ENCODE assay signal across 1 cellular context in the genomic region with DNA sequence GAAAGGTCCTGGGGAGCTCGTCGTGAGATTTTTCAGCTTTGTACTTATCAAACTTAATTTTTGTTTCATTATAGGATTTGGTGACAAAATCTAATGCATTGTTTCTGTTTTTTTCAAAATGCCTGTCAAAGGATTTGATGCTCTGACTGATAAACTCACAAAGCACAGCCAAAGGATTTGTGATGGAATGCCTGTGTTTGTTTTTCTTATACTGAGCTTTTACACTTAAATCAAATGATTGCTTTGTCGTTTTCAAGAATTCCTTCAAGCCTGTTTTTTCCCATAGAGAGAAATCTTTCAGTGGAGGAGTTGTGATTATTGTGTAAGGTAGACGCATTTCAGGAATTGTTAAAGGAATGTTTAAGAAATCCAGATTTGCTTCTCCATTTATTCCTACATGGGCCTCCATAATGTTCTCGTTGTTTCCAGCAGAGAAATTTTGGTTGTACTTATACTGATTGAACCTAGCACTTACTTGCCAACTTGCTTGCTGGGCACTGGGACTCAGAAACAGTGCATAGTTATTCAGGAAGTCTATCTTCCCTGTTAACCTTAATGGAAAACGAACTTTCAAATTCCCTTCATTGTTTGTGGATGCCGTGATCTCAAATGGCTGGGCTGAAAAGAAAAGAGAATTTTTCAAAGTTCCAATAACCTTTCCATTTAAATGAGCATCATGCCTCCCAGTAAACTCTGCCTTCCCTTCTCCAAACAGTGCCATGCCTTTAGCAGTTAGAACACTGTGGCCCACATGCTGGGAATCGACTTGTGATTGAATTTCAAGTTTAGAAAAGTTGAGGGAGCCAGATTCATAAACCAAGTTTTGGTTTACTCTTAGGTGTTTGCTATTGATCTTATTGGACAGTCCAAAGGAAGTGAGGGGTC.
TF ChIP-seq lines count a peak whose summit lies in the region.

No MANE protein-coding gene starts in this region.

TF ChIP-seq in HepG2, 621 proteins besides CTCF, POLR2A, EP300 and RAD21 (continued from another document and continues in another):
- no peak for TF ChIP-seq TRIM22 (IDR thresholded peaks at IDR 0.05)
- peak; percentile 74; the same call in 1 of the 2 replicates for TF ChIP-seq ZNF136 (CRISPR knock-in tag; IDR thresholded peaks at IDR 0.05; ENCODE audit: low read depth)
- TF ChIP-seq, protein P1, sequence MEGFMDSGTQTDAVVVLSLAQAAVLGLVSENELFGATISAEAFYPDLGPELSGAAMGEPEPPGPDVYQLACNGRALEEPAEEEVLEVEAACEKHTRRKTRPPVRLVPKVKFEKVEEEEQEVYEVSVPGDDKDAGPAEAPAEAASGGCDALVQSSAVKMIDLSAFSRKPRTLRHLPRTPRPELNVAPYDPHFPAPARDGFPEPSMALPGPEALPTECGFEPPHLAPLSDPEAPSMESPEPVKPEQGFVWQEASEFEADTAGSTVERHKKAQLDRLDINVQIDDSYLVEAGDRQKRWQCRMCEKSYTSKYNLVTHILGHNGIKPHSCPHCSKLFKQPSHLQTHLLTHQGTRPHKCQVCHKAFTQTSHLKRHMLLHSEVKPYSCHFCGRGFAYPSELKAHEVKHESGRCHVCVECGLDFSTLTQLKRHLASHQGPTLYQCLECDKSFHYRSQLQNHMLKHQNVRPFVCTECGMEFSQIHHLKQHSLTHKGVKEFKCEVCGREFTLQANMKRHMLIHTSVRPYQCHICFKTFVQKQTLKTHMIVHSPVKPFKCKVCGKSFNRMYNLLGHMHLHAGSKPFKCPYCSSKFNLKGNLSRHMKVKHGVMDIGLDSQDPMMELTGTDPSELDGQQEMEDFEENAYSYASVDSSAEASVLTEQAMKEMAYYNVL (CRISPR knock-in tag; IDR thresholded peaks at IDR 0.05; ENCODE audit: borderline replicate concordance), result no peak
- 0 out of 2 replicates have a peak, but pooled peaks have one; percentile 25 for TF ChIP-seq HMGXB3 (CRISPR knock-in tag; IDR thresholded peaks at IDR 0.05; ENCODE audit: borderline replicate concordance)
- TF ChIP-seq, protein P2, sequence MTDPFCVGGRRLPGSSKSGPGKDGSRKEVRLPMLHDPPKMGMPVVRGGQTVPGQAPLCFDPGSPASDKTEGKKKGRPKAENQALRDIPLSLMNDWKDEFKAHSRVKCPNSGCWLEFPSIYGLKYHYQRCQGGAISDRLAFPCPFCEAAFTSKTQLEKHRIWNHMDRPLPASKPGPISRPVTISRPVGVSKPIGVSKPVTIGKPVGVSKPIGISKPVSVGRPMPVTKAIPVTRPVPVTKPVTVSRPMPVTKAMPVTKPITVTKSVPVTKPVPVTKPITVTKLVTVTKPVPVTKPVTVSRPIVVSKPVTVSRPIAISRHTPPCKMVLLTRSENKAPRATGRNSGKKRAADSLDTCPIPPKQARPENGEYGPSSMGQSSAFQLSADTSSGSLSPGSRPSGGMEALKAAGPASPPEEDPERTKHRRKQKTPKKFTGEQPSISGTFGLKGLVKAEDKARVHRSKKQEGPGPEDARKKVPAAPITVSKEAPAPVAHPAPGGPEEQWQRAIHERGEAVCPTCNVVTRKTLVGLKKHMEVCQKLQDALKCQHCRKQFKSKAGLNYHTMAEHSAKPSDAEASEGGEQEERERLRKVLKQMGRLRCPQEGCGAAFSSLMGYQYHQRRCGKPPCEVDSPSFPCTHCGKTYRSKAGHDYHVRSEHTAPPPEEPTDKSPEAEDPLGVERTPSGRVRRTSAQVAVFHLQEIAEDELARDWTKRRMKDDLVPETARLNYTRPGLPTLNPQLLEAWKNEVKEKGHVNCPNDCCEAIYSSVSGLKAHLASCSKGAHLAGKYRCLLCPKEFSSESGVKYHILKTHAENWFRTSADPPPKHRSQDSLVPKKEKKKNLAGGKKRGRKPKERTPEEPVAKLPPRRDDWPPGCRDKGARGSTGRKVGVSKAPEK (CRISPR knock-in tag; IDR thresholded peaks at IDR 0.05; ENCODE audit: borderline replicate concordance), result no peak
- no peak for TF ChIP-seq KLF15 (CRISPR knock-in tag; IDR thresholded peaks at IDR 0.05; ENCODE audit: borderline replicate concordance)
- 0 out of 2 replicates have a peak, but pooled peaks have one; percentile 0 for TF ChIP-seq AFF4 (CRISPR knock-in tag; IDR thresholded peaks at IDR 0.05)
- TF ChIP-seq ZNF567 (CRISPR knock-in tag; IDR thresholded peaks at IDR 0.05; ENCODE audit: borderline replicate concordance), result peak; percentile 74
- TF ChIP-seq ZNF772 (CRISPR knock-in tag; IDR thresholded peaks at IDR 0.05), result no peak
- TF ChIP-seq ZNF280D (CRISPR knock-in tag; IDR thresholded peaks at IDR 0.05), result 0 out of 2 replicates have a peak, but pooled peaks have one; percentile 8
- peak; percentile 24; the same call in 1 of the 2 replicates for TF ChIP-seq ZNF329 (CRISPR knock-in tag; IDR thresholded peaks at IDR 0.05; ENCODE audit: low read depth)
- peak; percentile 58 for TF ChIP-seq GATA4 (IDR thresholded peaks at IDR 0.05; ENCODE audit: borderline replicate concordance, low read depth)
- no peak for TF ChIP-seq ZNF225 (CRISPR knock-in tag; IDR thresholded peaks at IDR 0.05)
- peak; percentile 64; the same call in 1 of the 2 replicates for TF ChIP-seq FIP1L1 (IDR thresholded peaks at IDR 0.05; ENCODE audit: borderline replicate concordance, insufficient read depth, low read depth, low read length)
- TF ChIP-seq ZNF205 (CRISPR knock-in tag; IDR thresholded peaks at IDR 0.05), result peak; percentile 52; the same call in 1 of the 2 replicates
- no peak; the same call in 1 of the 2 replicates for TF ChIP-seq TCF7 (IDR thresholded peaks at IDR 0.05; ENCODE audit: low read depth)
- no peak for TF ChIP-seq CERS6 (CRISPR knock-in tag; IDR thresholded peaks at IDR 0.05)
- TF ChIP-seq ZNF556 (CRISPR knock-in tag; IDR thresholded peaks at IDR 0.05; ENCODE audit: borderline replicate concordance), result no peak
- 0 out of 2 replicates have a peak, but pooled peaks have one; percentile 29 for TF ChIP-seq ZNF749 (CRISPR knock-in tag; IDR thresholded peaks at IDR 0.05; ENCODE audit: borderline replicate concordance)
- TF ChIP-seq TARDBP (CRISPR knock-in tag; IDR thresholded peaks at IDR 0.05), result 0 out of 2 replicates have a peak, but pooled peaks have one; percentile 7
- no peak for TF ChIP-seq JUN (CRISPR knock-in tag; IDR thresholded peaks at IDR 0.05)
- no peak for TF ChIP-seq PBX2 (CRISPR knock-in tag; IDR thresholded peaks at IDR 0.05)
- peak; percentile 17; the same call in 1 of the 2 replicates for TF ChIP-seq SAFB2 (CRISPR knock-in tag; IDR thresholded peaks at IDR 0.05; ENCODE audit: borderline replicate concordance, low read depth)
